14 cellular contexts compared by ENCODE assay signal in the genomic region with DNA sequence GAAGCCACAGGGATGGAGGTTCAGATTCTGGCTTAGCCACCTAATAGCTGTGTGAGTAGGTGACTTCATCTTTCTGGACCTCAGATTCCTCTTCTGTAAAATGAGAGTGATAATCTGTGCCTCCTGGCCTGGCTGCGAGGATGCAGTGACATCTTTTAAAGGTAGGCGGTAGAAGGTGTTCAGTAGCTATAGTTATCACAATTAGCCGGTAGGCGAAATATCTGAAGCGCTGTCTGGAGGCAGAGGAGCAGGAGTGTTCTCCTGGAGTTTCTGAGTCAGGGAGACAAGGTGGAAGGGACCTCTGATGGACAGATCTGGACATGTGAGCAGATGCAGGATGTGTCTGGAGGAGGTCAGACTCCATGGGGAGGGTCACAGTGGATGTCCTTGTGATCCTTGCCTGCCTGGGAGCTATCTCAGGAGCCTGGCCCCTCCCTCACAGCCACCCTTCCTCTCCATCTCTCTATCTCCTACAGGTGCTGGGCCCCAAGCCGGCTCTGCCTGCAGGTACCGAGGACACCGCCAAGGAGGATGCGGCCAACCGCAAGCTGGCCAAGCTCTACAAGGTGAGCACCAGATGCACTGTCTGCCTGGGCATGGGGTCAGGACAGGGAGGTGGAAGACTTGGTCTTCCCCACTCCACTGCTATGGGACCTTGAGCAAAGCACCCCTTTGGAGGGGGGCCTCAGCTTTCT. TPM values are rescaled to one million over a fixed set of nuclear protein-coding genes. Genes with fewer than 3 reads are reported as not detected.
DNase-seq lines count a peak whose midpoint lies in the region; ATAC-seq and TF ChIP-seq lines count a peak whose summit lies in the region.
"Had no signal": no experiment of that assay in that cellular context is flagged by ENCODE, and none has a peak within 500 bp of the region (broad histone marks: within the 10 kb centered on the region; RNA-seq: fewer than 3 reads in every experiment).

No MANE protein-coding gene starts in this region.

- no peak overlapping the region for H3K9ac ChIP-seq in subcutaneous abdominal adipose tissue (ENCODE audit: low read length in 5 of 5)

- TF ChIP-seq CTCF in chondrocyte (IDR thresholded peaks at IDR 0.05) (no peak), lower lobe of right lung (IDR thresholded peaks at IDR 0.05) (no peak)

- DNase-seq in chondrocyte (ENCODE audit: low spot score): peak; percentile 74
- DNase-seq in lower lobe of right lung: peak; percentile 36
- DNase-seq in left lobe of liver (ENCODE audit: low spot score): no peak
- no peak for DNase-seq in activated gamma-delta T cell (lab: John Stamatoyannopoulos, UW)
- DNase-seq: COR-L47, GF-D8, MG63, NCI-H1092 treated with DMSO at 0.1 percent for 48 hours, NCI-H2081 treated with DMSO at 0.1 percent for 48 hours, NCI-H510A treated with DMSO at 0.1 percent for 48 hours, NCI-H82 had no signal

- no peaks in the 10 kb centered on the region for H3K9me3 Mint-ChIP-seq in chondrocyte (ENCODE audit: low read depth)
- no peaks in the 10 kb centered on the region for H3K9me3 Mint-ChIP-seq in dendritic cell treated with granulocyte-macrophage colony-stimulating factor and Interleukin-4, amounts not matched to agents 40 ng/mL and 50 ng/mL, for 4 days

- ATAC-seq in lower lobe of right lung (no peak), GM19452 (IDR thresholded peaks at IDR 0.05; ENCODE audit: unreplicated experiment) (no peak), left lobe of liver (no peak)

- no peaks in the 10 kb centered on the region for H3K27me3 Mint-ChIP-seq in chondrocyte (ENCODE audit: low read depth)
- no peaks in the 10 kb centered on the region for H3K27me3 Mint-ChIP-seq in dendritic cell treated with granulocyte-macrophage colony-stimulating factor and Interleukin-4, amounts not matched to agents 40 ng/mL and 50 ng/mL, for 4 days

- H3K27ac ChIP-seq in lower lobe of right lung: peak overlapping the region; percentile 13
- peak overlapping the region; percentile 12 for H3K27ac ChIP-seq in subcutaneous abdominal adipose tissue (ENCODE audit: low read depth, low read length)

- peaks cover 37% of the 10 kb centered on the region for H3K36me3 Mint-ChIP-seq in chondrocyte (ENCODE audit: low read depth)
- peaks cover 96% of the 10 kb centered on the region for H3K36me3 Mint-ChIP-seq in dendritic cell treated with granulocyte-macrophage colony-stimulating factor and Interleukin-4, amounts not matched to agents 40 ng/mL and 50 ng/mL, for 4 days (ENCODE audit: low read depth)

- H3K36me3 ChIP-seq in lower lobe of right lung: peaks cover 98% of the 10 kb centered on the region
- peaks cover 24 to 97% (median 94%) of the 10 kb centered on the region in 5 donors for H3K36me3 ChIP-seq in subcutaneous abdominal adipose tissue (ENCODE audit: control insufficient read depth in 5 of 5, insufficient read depth in 5 of 5, low read length in 5 of 5)

- H3K9me3 ChIP-seq in lower lobe of right lung: no peaks in the 10 kb centered on the region
- H3K9me3 ChIP-seq in subcutaneous abdominal adipose tissue (ENCODE audit: control insufficient read depth in 5 of 5, low read length in 5 of 5): no peaks in the 10 kb centered on the region
- H3K9me3 ChIP-seq: MG63 had no signal

- H3K27me3 ChIP-seq in lower lobe of right lung (ENCODE audit: low read depth) (no peaks in the 10 kb centered on the region), subcutaneous abdominal adipose tissue (ENCODE audit: control insufficient read depth in 5 of 5, insufficient read depth in 4 of 5, low read length in 5 of 5) (no peaks in the 10 kb centered on the region)
- H3K27me3 ChIP-seq: MG63 had no signal

- H3K4me3 ChIP-seq in lower lobe of right lung: no peak overlapping the region
- no peak overlapping the region for H3K4me3 ChIP-seq in subcutaneous abdominal adipose tissue (ENCODE audit: low read depth in 1 of 5, low read length in 5 of 5)
- H3K4me3 ChIP-seq: MG63 had no signal

- H3K4me3 Mint-ChIP-seq in chondrocyte (ENCODE audit: unreplicated experiment): no peak overlapping the region
- H3K4me3 Mint-ChIP-seq in dendritic cell treated with granulocyte-macrophage colony-stimulating factor and Interleukin-4, amounts not matched to agents 40 ng/mL and 50 ng/mL, for 4 days: no peak overlapping the region

- H3K4me1 ChIP-seq in lower lobe of right lung (no peaks in the 10 kb centered on the region), subcutaneous abdominal adipose tissue (ENCODE audit: control insufficient read depth in 5 of 5, insufficient read depth in 5 of 5, low read length in 5 of 5) (peaks cover 14 to 83% (median 52%) of the 10 kb centered on the region in 5 donors)

- H3K4me1 Mint-ChIP-seq in chondrocyte (ENCODE audit: low read depth): peaks cover 11% of the 10 kb centered on the region
- peaks cover 5% of the 10 kb centered on the region for H3K4me1 Mint-ChIP-seq in dendritic cell treated with granulocyte-macrophage colony-stimulating factor and Interleukin-4, amounts not matched to agents 40 ng/mL and 50 ng/mL, for 4 days (ENCODE audit: low read depth)

- no peak overlapping the region for H3K27ac Mint-ChIP-seq in chondrocyte (ENCODE audit: unreplicated experiment)
- H3K27ac Mint-ChIP-seq in dendritic cell treated with granulocyte-macrophage colony-stimulating factor and Interleukin-4, amounts not matched to agents 40 ng/mL and 50 ng/mL, for 4 days: peak overlapping the region; percentile 61

- intact Hi-C loops in dendritic cell treated with granulocyte-macrophage colony-stimulating factor and Interleukin-4, amounts not matched to agents 40 ng/mL and 50 ng/mL, for 4 days (cut with micrococcal nuclease): no loop called here
- intact Hi-C loops in lower lobe of right lung (cut with DNase I): loop anchor here (10.0 kb wide), 1 partner anchor 91 kb away; no protein-coding TSS in a partner anchor

RNA-seq across cellular contexts. Expression of gene GSN, which starts 45.6 kb away (rescaled TPM):
- total RNA-seq in chondrocyte (260 to 291 TPM (median 290 TPM) in 3 replicates), lower lobe of right lung (388 TPM), left lobe of liver (30.8 TPM)

RNA-seq across cellular contexts. Expression of gene STOM, which starts 56.4 kb away (rescaled TPM):
- total RNA-seq in chondrocyte (46.5 to 83.6 TPM (median 82.2 TPM) in 3 replicates), lower lobe of right lung (479 TPM), left lobe of liver (217 TPM)

Comparison
In these comparisons a context has a peak if more than half of its experiments do, and no peak if none do; other contexts are left out.
1. DNase-seq: peak in chondrocyte (single experiment) and lower lobe of right lung (single experiment); none in left lobe of liver (single experiment) and activated gamma-delta T cell (single experiment).